1 cellular context compared by ENCODE assay signal in the genomic region with DNA sequence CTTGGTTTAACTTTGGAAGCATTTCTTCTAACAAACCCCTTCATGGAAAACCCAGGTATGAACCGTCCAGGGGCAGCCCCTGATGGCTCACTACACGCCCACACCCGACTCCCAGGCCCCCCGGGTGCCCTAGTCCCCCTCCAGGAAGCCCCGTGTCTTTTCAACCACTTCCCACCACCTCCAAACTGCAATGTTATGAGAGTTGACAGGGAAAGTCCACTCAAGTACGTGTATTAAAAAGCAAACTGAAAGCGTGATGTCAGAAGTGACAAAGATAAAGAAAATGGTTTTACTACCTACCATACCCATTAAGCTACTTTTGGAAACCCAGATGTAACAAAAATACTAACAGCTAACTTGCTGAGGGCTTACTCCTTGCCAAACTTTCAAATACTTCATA.
TF ChIP-seq lines count a peak whose summit lies in the region.

No MANE protein-coding gene starts in this region.

TF ChIP-seq in HEK293T, 16 proteins besides CTCF, POLR2A, EP300 and RAD21 (continued from another document):
- TF ChIP-seq, protein P1, sequence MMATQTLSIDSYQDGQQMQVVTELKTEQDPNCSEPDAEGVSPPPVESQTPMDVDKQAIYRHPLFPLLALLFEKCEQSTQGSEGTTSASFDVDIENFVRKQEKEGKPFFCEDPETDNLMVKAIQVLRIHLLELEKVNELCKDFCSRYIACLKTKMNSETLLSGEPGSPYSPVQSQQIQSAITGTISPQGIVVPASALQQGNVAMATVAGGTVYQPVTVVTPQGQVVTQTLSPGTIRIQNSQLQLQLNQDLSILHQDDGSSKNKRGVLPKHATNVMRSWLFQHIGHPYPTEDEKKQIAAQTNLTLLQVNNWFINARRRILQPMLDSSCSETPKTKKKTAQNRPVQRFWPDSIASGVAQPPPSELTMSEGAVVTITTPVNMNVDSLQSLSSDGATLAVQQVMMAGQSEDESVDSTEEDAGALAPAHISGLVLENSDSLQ (IDR thresholded peaks at IDR 0.05): no peak
- TF ChIP-seq SP1 (IDR thresholded peaks at IDR 0.05) (no peak), CTBP1 (IDR thresholded peaks at IDR 0.05; ENCODE audit: borderline replicate concordance) (no peak), SUZ12 (IDR thresholded peaks at IDR 0.05) (no peak), ELF4 (IDR thresholded peaks at IDR 0.05) (no peak), FOXA1 (IDR thresholded peaks at IDR 0.05) (no peak), LEF1 (IDR thresholded peaks at IDR 0.05; ENCODE audit: borderline replicate concordance) (no peak), TARDBP (IDR thresholded peaks at IDR 0.05) (no peak), HDGF (IDR thresholded peaks at IDR 0.05; ENCODE audit: borderline replicate concordance) (no peak), L3MBTL2 (conservative IDR thresholded peaks at IDR 0.05) (no peak), FOXK2 (IDR thresholded peaks at IDR 0.05) (no peak)
